1 cellular context compared by ENCODE assay signal in genomic region chr2:174544156-174544555, GRCh38.
TF ChIP-seq lines count a peak whose summit lies in the region.

No MANE protein-coding gene starts in this region.

TF ChIP-seq in GM12878, 131 proteins besides CTCF, POLR2A, EP300 and RAD21:
- TF ChIP-seq MYC (IDR thresholded peaks at IDR 0.05; ENCODE audit: insufficient read depth, insufficient read length, insufficient replicate concordance, low read length, severe bottlenecking): no peak
- TF ChIP-seq SIN3A (IDR thresholded peaks at IDR 0.05; ENCODE audit: low read depth, low read length): no peak
- no peak for TF ChIP-seq FOS (IDR thresholded peaks at IDR 0.05; ENCODE audit: borderline replicate concordance, extremely low read depth, insufficient read length)
- TF ChIP-seq PBX3 (IDR thresholded peaks at IDR 0.05; ENCODE audit: insufficient replicate concordance, low read depth, low read length): no peak
- TF ChIP-seq CBX3 (IDR thresholded peaks at IDR 0.05; ENCODE audit: borderline replicate concordance, low read depth): no peak
- TF ChIP-seq RELA (IDR thresholded peaks at IDR 0.05; ENCODE audit: borderline replicate concordance, partially characterized antibody): no peak
- TF ChIP-seq ZBED1 (IDR thresholded peaks at IDR 0.05; ENCODE audit: borderline replicate concordance): no peak
- TF ChIP-seq SUPT20H (IDR thresholded peaks at IDR 0.05; ENCODE audit: borderline replicate concordance, control insufficient read depth, low read depth, low read length): no peak
- no peak for TF ChIP-seq USF2 (IDR thresholded peaks at IDR 0.05; ENCODE audit: borderline replicate concordance, low read depth, low read length)
- TF ChIP-seq CHD2 (IDR thresholded peaks at IDR 0.05; ENCODE audit: borderline replicate concordance, low read depth, low read length): no peak
- no peak for TF ChIP-seq RB1 (IDR thresholded peaks at IDR 0.05; ENCODE audit: borderline replicate concordance)
- TF ChIP-seq LARP7 (IDR thresholded peaks at IDR 0.05): no peak
- no peak for TF ChIP-seq MYB (IDR thresholded peaks at IDR 0.05; ENCODE audit: borderline replicate concordance, low read depth, low read length)
- no peak for TF ChIP-seq CEBPB (IDR thresholded peaks at IDR 0.05; ENCODE audit: borderline replicate concordance in 1 of 2, low read depth in 2 of 2, low read length in 2 of 2)
- TF ChIP-seq BCLAF1 (IDR thresholded peaks at IDR 0.05): no peak
